In the genomic region with DNA sequence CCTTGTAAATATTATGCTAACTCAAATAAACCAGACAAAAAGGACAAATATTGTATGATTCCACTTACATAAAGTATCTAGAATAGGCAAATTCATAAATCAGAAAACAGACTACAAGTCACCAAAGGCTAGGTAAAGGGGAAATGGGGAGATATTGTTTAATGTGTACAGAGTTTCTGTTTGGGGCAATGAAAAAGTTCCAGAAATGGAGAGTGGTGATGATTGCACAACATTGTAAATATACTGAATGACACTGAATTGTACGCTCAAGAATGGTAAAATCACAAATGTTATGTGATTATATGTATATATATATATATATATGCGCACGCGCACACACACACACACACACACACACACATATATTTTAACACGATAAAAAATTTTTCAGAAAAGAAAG, we compare ENCODE assay signal across 1 cellular context.
A peak's percentile ranks its signal among the peaks of the same experiment; 100 is the strongest.
TF ChIP-seq lines count a peak whose summit lies in the region.

No MANE protein-coding gene starts in this region.

TF ChIP-seq in K562, 482 proteins besides CTCF, POLR2A, EP300 and RAD21:
- TF ChIP-seq, protein P1, sequence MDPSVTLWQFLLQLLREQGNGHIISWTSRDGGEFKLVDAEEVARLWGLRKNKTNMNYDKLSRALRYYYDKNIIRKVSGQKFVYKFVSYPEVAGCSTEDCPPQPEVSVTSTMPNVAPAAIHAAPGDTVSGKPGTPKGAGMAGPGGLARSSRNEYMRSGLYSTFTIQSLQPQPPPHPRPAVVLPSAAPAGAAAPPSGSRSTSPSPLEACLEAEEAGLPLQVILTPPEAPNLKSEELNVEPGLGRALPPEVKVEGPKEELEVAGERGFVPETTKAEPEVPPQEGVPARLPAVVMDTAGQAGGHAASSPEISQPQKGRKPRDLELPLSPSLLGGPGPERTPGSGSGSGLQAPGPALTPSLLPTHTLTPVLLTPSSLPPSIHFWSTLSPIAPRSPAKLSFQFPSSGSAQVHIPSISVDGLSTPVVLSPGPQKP (CRISPR knock-in tag; IDR thresholded peaks at IDR 0.05): no peak
- TF ChIP-seq CEBPB (tag; IDR thresholded peaks at IDR 0.05): peak; percentile 64
- TF ChIP-seq CEBPG (CRISPR knock-in tag; IDR thresholded peaks at IDR 0.05): no peak
- TF ChIP-seq CEBPG (tag; conservative IDR thresholded peaks at IDR 0.05 in 1 of 2, IDR thresholded peaks at IDR 0.05 in 1 of 2): peak in 1 of 2 experiments; percentile 35; a peak in 1 of 4 replicates
TF ChIP-seq in K562: peak in this region for 2.
